Comparison of ENCODE assay signal across 18 cellular contexts in the genomic region with DNA sequence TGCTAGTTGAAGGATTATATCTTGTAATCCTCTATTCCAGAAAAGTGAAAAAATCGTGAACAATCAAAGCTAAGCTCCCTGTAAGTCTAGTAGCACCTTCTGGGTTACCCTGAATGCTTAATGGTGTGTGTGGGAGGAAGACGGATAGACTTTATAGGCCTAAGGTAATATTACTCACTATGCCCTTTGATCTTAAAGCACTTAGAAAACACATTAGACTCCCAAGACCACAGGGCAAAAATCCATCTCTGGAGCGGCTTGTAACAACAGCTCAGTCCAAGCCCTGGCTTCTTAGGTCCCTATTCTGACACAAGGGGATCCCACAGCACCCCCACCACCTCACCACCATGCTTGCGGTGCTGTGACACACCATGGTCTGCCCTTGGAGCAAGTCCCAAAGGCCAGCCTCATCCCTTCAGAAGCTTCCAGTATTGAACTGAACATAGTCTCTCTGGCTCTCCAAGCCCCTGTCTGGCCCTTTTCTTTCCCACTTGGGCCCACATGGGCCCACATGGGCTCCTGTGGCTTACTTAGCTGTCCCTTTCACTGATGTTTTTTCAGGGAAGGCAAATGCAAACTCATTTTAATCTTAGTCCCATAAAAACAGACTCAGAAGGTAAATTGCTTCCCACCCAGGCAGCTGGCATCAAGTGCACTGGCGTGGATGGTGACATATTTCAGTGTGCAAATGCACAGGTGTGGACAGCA. TPM values are rescaled to one million over a fixed set of nuclear protein-coding genes. Genes with fewer than 3 reads are reported as not detected.
A peak's percentile ranks its signal among the peaks of the same experiment; 100 is the strongest.
DNase-seq lines count a peak whose midpoint lies in the region; ATAC-seq and TF ChIP-seq lines count a peak whose summit lies in the region.
"Had no signal": no experiment of that assay in that cellular context is flagged by ENCODE, and none has a peak within 500 bp of the region (broad histone marks: within the 10 kb centered on the region; RNA-seq: fewer than 3 reads in every experiment).

No MANE protein-coding gene starts in this region.

- H3K9me3 ChIP-seq in HCT116 (ENCODE audit: control insufficient read depth in 1 of 2, insufficient read depth in 1 of 2, low read depth in 1 of 2, low read length in 2 of 2) (no peaks in the 10 kb centered on the region), PC-3 (ENCODE audit: low read length) (no peaks in the 10 kb centered on the region)
- H3K9me3 ChIP-seq in CD4-positive, alpha-beta T cell (ENCODE audit: control insufficient read depth, low read length) = no peaks in the 10 kb centered on the region
- H3K9me3 ChIP-seq: gastrocnemius medialis, MG63 had no signal

- H3K79me2 ChIP-seq in HCT116 (ENCODE audit: insufficient read depth, low read length) = no peaks in the 10 kb centered on the region
- H3K79me2 ChIP-seq in PC-3 (ENCODE audit: low read length) = peaks cover 25% of the 10 kb centered on the region

- DNase-seq in HCT116 (ENCODE audit: low read depth, low spot score) (peak; percentile 75), PC-3 (peak; percentile 85), epithelial cell of proximal tubule (ENCODE audit: low read depth) (peak; percentile 70), omental fat pad (ENCODE audit: low spot score) (no peak), sciatic nerve (ENCODE audit: low spot score) (no peak)
- no peak for DNase-seq in CD4-positive, alpha-beta T cell
- DNase-seq: activated CD4-positive, alpha-beta T cell treated with anti-CD3 and anti-CD28 coated beads, Interleukin-2, amount 10 ng/mL, durations not matched to agents 7 days and 5 days; DND-41; gastrocnemius medialis; MG63; NCI-H345; stimulated activated CD4-positive, alpha-beta T cell treated with anti-CD3 and anti-CD28 coated beads, Interleukin-4, amount 100 ng/mL, for 24 hours had no signal

- H3K4me3 Mint-ChIP-seq in CD4-positive, alpha-beta T cell = no peak overlapping the region
- H3K4me3 Mint-ChIP-seq: activated CD4-positive, alpha-beta T cell treated with anti-CD3 and anti-CD28 coated beads, Interleukin-2, amount 10 ng/mL, durations not matched to agents 7 days and 5 days; stimulated activated effector memory CD8-positive, alpha-beta T cell treated with anti-CD3 and anti-CD28 coated beads, Interleukin-12 subunit alpha, Interleukin-12 subunit beta, amount 100 ng/mL, for 72 hours had no signal

- H3K4me1 Mint-ChIP-seq in CD4-positive, alpha-beta T cell (ENCODE audit: low read depth) = no peaks in the 10 kb centered on the region
- H3K4me1 Mint-ChIP-seq: activated CD4-positive, alpha-beta T cell treated with anti-CD3 and anti-CD28 coated beads, Interleukin-2, amount 10 ng/mL, durations not matched to agents 7 days and 5 days; stimulated activated effector memory CD8-positive, alpha-beta T cell treated with anti-CD3 and anti-CD28 coated beads, Interleukin-12 subunit alpha, Interleukin-12 subunit beta, amount 100 ng/mL, for 72 hours had no signal

- no peaks in the 10 kb centered on the region for H4K20me1 ChIP-seq in HCT116 (ENCODE audit: insufficient read depth)
- H4K20me1 ChIP-seq in PC-3 (ENCODE audit: low read length) = no peaks in the 10 kb centered on the region

- no peaks in the 10 kb centered on the region for H3K9me3 Mint-ChIP-seq in CD4-positive, alpha-beta T cell
- H3K9me3 Mint-ChIP-seq: activated CD4-positive, alpha-beta T cell treated with anti-CD3 and anti-CD28 coated beads, Interleukin-2, amount 10 ng/mL, durations not matched to agents 7 days and 5 days; stimulated activated effector memory CD8-positive, alpha-beta T cell treated with anti-CD3 and anti-CD28 coated beads, Interleukin-12 subunit alpha, Interleukin-12 subunit beta, amount 100 ng/mL, for 72 hours had no signal

- POLR2A ChIA-PET in HCT116 (lab: Charles Lee) = interaction anchor here (1.3 kb wide), 1 partner anchor 23 kb away, joined by 4 read pairs; no protein-coding TSS in a partner anchor
- POLR2A ChIA-PET in PC-3 (lab: Charles Lee; ENCODE audit: unreplicated experiment) = interaction anchor here (0.6 kb wide), 1 partner anchor 321 kb away, joined by 6 read pairs; no protein-coding TSS in a partner anchor
- POLR2A ChIA-PET in CD4-positive, alpha-beta T cell (lab: Charles Lee) = no interaction called here

- H3K9ac ChIP-seq in HCT116 (ENCODE audit: low read length) = peak overlapping the region; percentile 21
- no peak overlapping the region for H3K9ac ChIP-seq in PC-3 (ENCODE audit: low read length)

- BruUV-seq in HCT116 (replicated peaks; lab: Mats Ljungman, UMichigan) = no TSS peak
- BruUV-seq in PC-3 (replicated peaks; lab: Mats Ljungman, UMichigan) = no TSS peak

- H3K9me2 ChIP-seq in HCT116 (ENCODE audit: insufficient read depth) (no peaks in the 10 kb centered on the region), PC-3 (replicated peaks; ENCODE audit: low read length) (no peaks in the 10 kb centered on the region)

- H3K27me3 ChIP-seq in HCT116 (ENCODE audit: insufficient read depth, low read length) (no peaks in the 10 kb centered on the region), PC-3 (ENCODE audit: low read length) (no peaks in the 10 kb centered on the region)
- no peaks in the 10 kb centered on the region for H3K27me3 ChIP-seq in CD4-positive, alpha-beta T cell (ENCODE audit: control insufficient read depth, insufficient read depth, low read length)
- H3K27me3 ChIP-seq: gastrocnemius medialis, MG63 had no signal

- ATAC-seq in HCT116 (peak; percentile 71), PC-3 (peak; percentile 50), omental fat pad (ENCODE audit: low FRiP score) (peak; percentile 53), HG03039 (IDR thresholded peaks at IDR 0.05; ENCODE audit: unreplicated experiment) (no peak), sciatic nerve (no peak)
- no peak for ATAC-seq in CD4-positive, alpha-beta T cell (ENCODE audit: poor library complexity)
- ATAC-seq: gastrocnemius medialis; GM12878; stimulated activated effector memory CD8-positive, alpha-beta T cell treated with anti-CD3 and anti-CD28 coated beads, Interleukin-12 subunit alpha, Interleukin-12 subunit beta, amount 100 ng/mL, for 72 hours had no signal

- peak overlapping the region in 1 of 2 experiments; percentile 22; a peak in 2 of 4 replicates for H3K4me3 ChIP-seq in HCT116 (replicated peaks in 1 of 2; ENCODE audit: low read depth in 1 of 2, low read length in 2 of 2)
- H3K4me3 ChIP-seq in PC-3 (ENCODE audit: low read length) = no peak overlapping the region; the same call in 1 of the 2 replicates
- no peak overlapping the region for H3K4me3 ChIP-seq in epithelial cell of proximal tubule (ENCODE audit: low read depth, low read length)
- H3K4me3 ChIP-seq: gastrocnemius medialis, GM12878, MG63 had no signal

- TF ChIP-seq POLR2A in HCT116 (IDR thresholded peaks at IDR 0.05; ENCODE audit: borderline replicate concordance, extremely low read depth, insufficient read depth, insufficient read length) = no peak

- peaks cover 37 to 49% of the 10 kb centered on the region in 2 experiments for H3K4me1 ChIP-seq in HCT116 (ENCODE audit: control insufficient read depth in 1 of 2, insufficient read depth in 2 of 2, low read length in 2 of 2)
- H3K4me1 ChIP-seq in PC-3 (ENCODE audit: insufficient read depth, low read length) = peaks cover 48% of the 10 kb centered on the region

- H3K36me3 Mint-ChIP-seq in CD4-positive, alpha-beta T cell (ENCODE audit: low read depth) = no peaks in the 10 kb centered on the region
- H3K36me3 Mint-ChIP-seq: stimulated activated effector memory CD8-positive, alpha-beta T cell treated with anti-CD3 and anti-CD28 coated beads, Interleukin-12 subunit alpha, Interleukin-12 subunit beta, amount 100 ng/mL, for 72 hours had no signal

- RAD21 ChIA-PET in HCT116 (lab: Charles Lee; ENCODE audit: low non-redundant PET in 1 of 2, low total read pairs in 2 of 2, uncharacterized antibody in 2 of 2, unreplicated experiment in 2 of 2) = interaction anchor here (0.9 to 1.3 kb wide), 2 partner anchors 15 to 53 kb away, joined by 3 to 4 read pairs; no protein-coding TSS in a partner anchor

- no peak for TF ChIP-seq RAD21 in HCT116 (IDR thresholded peaks at IDR 0.05; ENCODE audit: low read depth)

- CTCF ChIA-PET in HCT116 (lab: Charles Lee) (interaction anchor here (1.2 kb wide), 1 partner anchor 9 kb away, joined by 3 read pairs; no protein-coding TSS in a partner anchor), PC-3 (lab: Charles Lee) (interaction anchor here (0.6 to 1.1 kb wide), 4 partner anchors 15 to 23 kb away, joined by 3 read pairs; no protein-coding TSS in a partner anchor)
- CTCF ChIA-PET in CD4-positive, alpha-beta T cell (lab: Charles Lee) = no interaction called here

- peaks cover 3% of the 10 kb centered on the region for H3F3A ChIP-seq in PC-3 (ENCODE audit: low read length, unreplicated experiment)

- H3K27ac ChIP-seq in HCT116 (ENCODE audit: low read depth, low read length) = peak overlapping the region; percentile 37
- peak overlapping the region; percentile 59 for H3K27ac ChIP-seq in PC-3 (ENCODE audit: low read length)
- H3K27ac ChIP-seq in CD4-positive, alpha-beta T cell (ENCODE audit: low read depth, low read length) = no peak overlapping the region
- H3K27ac ChIP-seq: gastrocnemius medialis had no signal

- H3K27ac Mint-ChIP-seq in CD4-positive, alpha-beta T cell = no peak overlapping the region
- H3K27ac Mint-ChIP-seq: activated CD4-positive, alpha-beta T cell treated with anti-CD3 and anti-CD28 coated beads, Interleukin-2, amount 10 ng/mL, durations not matched to agents 7 days and 5 days; stimulated activated effector memory CD8-positive, alpha-beta T cell treated with anti-CD3 and anti-CD28 coated beads, Interleukin-12 subunit alpha, Interleukin-12 subunit beta, amount 100 ng/mL, for 72 hours had no signal

- TF ChIP-seq CTCF in HCT116 (IDR thresholded peaks at IDR 0.05 in 2 of 3, conservative IDR thresholded peaks at IDR 0.05 in 1 of 3; ENCODE audit: borderline replicate concordance in 1 of 3, insufficient read depth in 1 of 3, low read depth in 2 of 3, low read length in 2 of 3) (no peak), PC-3 (conservative IDR thresholded peaks at IDR 0.05; ENCODE audit: low read depth, low read length) (no peak), epithelial cell of proximal tubule (conservative IDR thresholded peaks at IDR 0.05; ENCODE audit: low read depth, low read length) (no peak), omental fat pad (IDR thresholded peaks at IDR 0.05) (no peak)
- no peak for TF ChIP-seq CTCF in CD4-positive, alpha-beta T cell (IDR thresholded peaks at IDR 0.05)

- H3K4me2 ChIP-seq in HCT116 (ENCODE audit: low read length) (peak overlapping the region; percentile 71), PC-3 (ENCODE audit: low read length) (peak overlapping the region; percentile 56)

- peaks cover 0 to 3% of the 10 kb centered on the region in 2 experiments; a peak in 1 of 4 replicates for H3K36me3 ChIP-seq in HCT116 (ENCODE audit: control insufficient read depth in 1 of 2, insufficient read depth in 2 of 2, low read length in 2 of 2)
- peaks cover 4% of the 10 kb centered on the region; the same call in 1 of the 2 replicates for H3K36me3 ChIP-seq in PC-3 (ENCODE audit: low read depth, low read length)
- H3K36me3 ChIP-seq: gastrocnemius medialis, MG63 had no signal

- H3K27me3 Mint-ChIP-seq in CD4-positive, alpha-beta T cell = peaks cover 6% of the 10 kb centered on the region

- H2AFZ ChIP-seq in HCT116 (ENCODE audit: low read depth, low read length, poor library complexity, severe bottlenecking) = no peak overlapping the region
- H2AFZ ChIP-seq in PC-3 (ENCODE audit: low read length) = no peak overlapping the region

- intact Hi-C loops in HCT116 (cut with micrococcal nuclease) = no loop called here
- intact Hi-C loops in PC-3 (cut with micrococcal nuclease) = no loop called here
- intact Hi-C loops in CD4-positive, alpha-beta T cell (cut with DNase I, micrococcal nuclease) = no loop called here
- intact Hi-C loops in sciatic nerve (cut with DNase I) = no loop called here

RNA-seq across cellular contexts. Expression of a gene that starts 28.3 kb away (rescaled TPM):
- 18.9 TPM for total RNA-seq in HCT116 (2021; ENCODE audit: unreplicated experiment)
- polyA plus RNA-seq in HCT116 (2012) = 14.6 and 15.1 TPM in 2 replicates
- 66.0 and 86.3 TPM in 2 replicates for total RNA-seq in PC-3 (2014; rRNA removed)
- 15.3 and 19.8 TPM in 2 replicates for total RNA-seq in epithelial cell of proximal tubule
- total RNA-seq in omental fat pad = 10 to 100 TPM in 1 of 4 donors, 1 to 10 TPM in 3; 3.0 to 19.0 (median 3.6) TPM
- total RNA-seq in CD4-positive, alpha-beta T cell = not detected
- total RNA-seq in sciatic nerve = 2.6 TPM
- total RNA-seq: pulmonary artery endothelial cell had no signal

RNA-seq across cellular contexts. Expression of a gene that starts 59.1 kb away (rescaled TPM):
- total RNA-seq in HCT116 (2021; ENCODE audit: unreplicated experiment) (not detected), PC-3 (2014; rRNA removed) (not detected in 2 replicates), epithelial cell of proximal tubule (1.4 and 2.2 TPM in 2 replicates), omental fat pad (not detected), sciatic nerve (not detected)
- polyA plus RNA-seq in HCT116 (2012) = not detected in 2 replicates
- total RNA-seq in CD4-positive, alpha-beta T cell = not detected
- total RNA-seq: activated CD4-positive, alpha-beta T cell treated with anti-CD3 and anti-CD28 coated beads, Interleukin-2, amount 10 ng/mL, durations not matched to agents 7 days and 5 days; dermis microvascular lymphatic vessel endothelial cell; gastrocnemius medialis; GM12878; pulmonary artery endothelial cell; T-helper 2 cell treated with Interferon-gamma antibody and Interleukin-4, amounts not matched to agents 100 ng/mL and 5 ng/mL, for 36 hours had no signal
- polyA plus RNA-seq: GM12878 had no signal

Comparison
In these comparisons a context has a peak if more than half of its experiments do, and no peak if none do; other contexts are left out.
1. ATAC-seq: peak in HCT116 (single experiment), PC-3 (single experiment) and omental fat pad (single experiment); none in CD4-positive, alpha-beta T cell (single experiment), HG03039 (single experiment) and sciatic nerve (single experiment).
2. DNase-seq: peak in HCT116 (single experiment), PC-3 (single experiment) and epithelial cell of proximal tubule (single experiment); none in omental fat pad (single experiment), CD4-positive, alpha-beta T cell (0 of 10) and sciatic nerve (single experiment).